8 cellular contexts compared by ENCODE assay signal in the genomic region with DNA sequence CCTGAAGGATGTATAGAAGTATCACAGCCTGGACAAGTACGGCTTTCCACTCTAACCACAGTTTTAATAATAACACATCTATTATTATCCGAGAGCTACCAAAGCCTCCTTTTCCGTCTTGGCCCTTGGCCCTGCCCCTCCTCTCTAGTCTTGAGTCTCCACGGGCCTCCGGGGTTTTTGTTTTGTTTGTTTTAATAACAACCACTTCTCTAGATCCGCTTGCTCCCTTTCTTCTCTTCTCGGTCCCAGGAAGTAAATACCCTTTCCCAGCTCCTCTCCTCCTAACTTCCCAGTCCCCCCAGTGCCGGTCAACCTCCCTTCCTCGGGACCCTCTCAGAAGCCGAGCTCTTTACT. TPM values are rescaled to one million over a fixed set of nuclear protein-coding genes. Genes with fewer than 3 reads are reported as not detected.
A peak's percentile ranks its signal among the peaks of the same experiment; 100 is the strongest.
DNase-seq lines count a peak whose midpoint lies in the region; ATAC-seq, FAIRE-seq and TF ChIP-seq lines count a peak whose summit lies in the region.

No MANE protein-coding gene starts in this region.

- in situ Hi-C loops in HepG2 (cut with HindIII; ENCODE audit: extremely low pct_ligation_motif_present, low pct_unique_long_range_greater_than_20kb) = no loop called here

- H3K27ac ChIP-seq in HepG2 (ENCODE audit: extremely low read length, insufficient read depth, low read length) (peak overlapping the region; percentile 64), urinary bladder (ENCODE audit: low read depth) (peak overlapping the region; percentile 76)

- TF ChIP-seq CTCF in MCF 10A (IDR thresholded peaks at IDR 0.05; ENCODE audit: unreplicated experiment) = no peak
- TF ChIP-seq CTCF in HepG2 (CRISPR knock-in tag; IDR thresholded peaks at IDR 0.05) = no peak

- no peak for DNase-seq in Right ventricle myocardium inferior (ENCODE audit: missing footprints)
- DNase-seq in cardiac septum (ENCODE audit: low spot score) = no peak
- DNase-seq in MCF 10A (ENCODE audit: unreplicated experiment) = peak; percentile 35
- DNase-seq in HepG2 (ENCODE audit: low spot score) = no peak
- no peak for DNase-seq in cerebellar nuclear complex (lab: John Stamatoyannopoulos, UW)
- no peak for DNase-seq in GM19240 (ENCODE audit: insufficient read length, low spot score)

- H3K4me2 ChIP-seq in HepG2 (ENCODE audit: low read depth, low read length) = peak overlapping the region; percentile 70

- H3K4me1 Mint-ChIP-seq in MCF 10A (ENCODE audit: insufficient read depth, unreplicated experiment) = peaks cover 8% of the 10 kb centered on the region

- peak overlapping the region; percentile 49 for H2AFZ ChIP-seq in HepG2 (ENCODE audit: low read length)

- H4K20me1 ChIP-seq in HepG2 (ENCODE audit: insufficient read depth, low read length) = no peaks in the 10 kb centered on the region

- TF ChIP-seq POLR2A in HepG2 (IDR thresholded peaks at IDR 0.05; ENCODE audit: insufficient read depth in 1 of 2, low read depth in 2 of 2, low read length in 2 of 2) = no peak

- peaks cover 2% of the 10 kb centered on the region for H3K36me3 Mint-ChIP-seq in MCF 10A (ENCODE audit: insufficient read depth, unreplicated experiment)

- TF ChIP-seq EP300 in HepG2 (IDR thresholded peaks at IDR 0.05; ENCODE audit: low read depth in 2 of 2, low read length in 2 of 2) = no peak
- TF ChIP-seq EP300 in HepG2 (CRISPR knock-in tag; IDR thresholded peaks at IDR 0.05; ENCODE audit: borderline replicate concordance) = no peak

- no peak for FAIRE-seq in HepG2 (lab: Jason Lieb, UNC)

- no peaks in the 10 kb centered on the region for H3K27me3 ChIP-seq in HepG2 (ENCODE audit: control insufficient read depth in 1 of 2, insufficient read depth in 2 of 2, low read length in 2 of 2)

- under 1% methylated on average over 10 of the region's 10 CpGs for WGBS in HepG2 (ENCODE audit: low lambda C conversion rate)
- WGBS in urinary bladder = under 1% methylated on average over 10 of the region's 10 CpGs

- no peak overlapping the region for H3K27ac Mint-ChIP-seq in MCF 10A (ENCODE audit: low read depth, unreplicated experiment)

- H3K9me3 ChIP-seq in HepG2 (ENCODE audit: low read length) = no peaks in the 10 kb centered on the region

- H3K36me3 ChIP-seq in HepG2 (replicated peaks in 1 of 2; ENCODE audit: control insufficient read depth in 1 of 2, insufficient read depth in 2 of 2, low read length in 2 of 2) (no peaks in the 10 kb centered on the region), urinary bladder (ENCODE audit: insufficient read depth) (no peaks in the 10 kb centered on the region)

- no peak for TF ChIP-seq RAD21 in HepG2 (CRISPR knock-in tag; IDR thresholded peaks at IDR 0.05)

- peaks cover 43% of the 10 kb centered on the region for H3K4me1 ChIP-seq in HepG2 (ENCODE audit: insufficient read depth, low read length)
- H3K4me1 ChIP-seq in urinary bladder (ENCODE audit: insufficient read depth) = no peaks in the 10 kb centered on the region

- peak overlapping the region; percentile 84 to 97 (median 95) for H3K4me3 ChIP-seq in HepG2 (replicated peaks in 1 of 3; ENCODE audit: insufficient read depth in 1 of 3, low read depth in 2 of 3, low read length in 3 of 3)
- H3K4me3 ChIP-seq in urinary bladder (ENCODE audit: low read depth, low read length) = peak overlapping the region; percentile 56

- POLR2A ChIA-PET in MCF 10A (lab: Yijun Ruan, JAX) = interaction anchor here (0.6 to 5.9 kb wide), 33 partner anchors 8 to 1093 kb away, joined by 3 to 111 read pairs (median 5); partner anchors contain the start of genes PHIP and SH3BGRL2
- POLR2A ChIA-PET in HepG2 (lab: Yijun Ruan, JAX) = interaction anchor here (0.6 to 1.7 kb wide), 8 partner anchors 11 to 459 kb away, joined by 3 to 9 read pairs (median 3); partner anchors contain the start of genes PHIP and SH3BGRL2

- CTCF ChIA-PET in MCF 10A (lab: Yijun Ruan, JAX) = interaction anchor here (0.6 to 4.0 kb wide), 6 partner anchors 9 to 460 kb away, joined by 3 to 15 read pairs (median 4); no protein-coding TSS in a partner anchor
- CTCF ChIA-PET in HepG2 (lab: Yijun Ruan, JAX; ENCODE audit: low intra/inter-chr PET ratio, low total read pairs) = no interaction called here

- H3K9ac ChIP-seq in HepG2 (ENCODE audit: insufficient read depth, low read depth, low read length) = peak overlapping the region; percentile 73

- H3K79me2 ChIP-seq in HepG2 (ENCODE audit: insufficient read depth, low read length) = peaks cover 16% of the 10 kb centered on the region

- H3K27me3 Mint-ChIP-seq in MCF 10A (ENCODE audit: insufficient read depth, unreplicated experiment) = no peaks in the 10 kb centered on the region

- BruUV-seq in MCF 10A (replicated peaks; lab: Mats Ljungman, UMichigan) (no TSS peak), HepG2 (replicated peaks; lab: Mats Ljungman, UMichigan) (no TSS peak)

- intact Hi-C loops in Right ventricle myocardium inferior (cut with DNase I) = loop anchor here (5.0 kb wide), 2 partner anchors 304 to 459 kb away; partner anchors contain the start of genes HMGN3 and PHIP
- intact Hi-C loops in cardiac septum (cut with DNase I) = loop anchor here (2.0 to 5.0 kb wide), 2 partner anchors 304 to 458 kb away; partner anchors contain the start of genes HMGN3 and PHIP
- intact Hi-C loops in MCF 10A (cut with micrococcal nuclease) = loop anchor here (5.0 kb wide), 2 partner anchors 304 to 669 kb away; partner anchors contain the start of genes HMGN3 and IRAK1BP1
- intact Hi-C loops in HepG2 (cut with micrococcal nuclease; ENCODE audit: unreplicated experiment) = loop anchor here (5.0 kb wide), 3 partner anchors 36 to 459 kb away; partner anchors contain the start of gene PHIP

- no peak overlapping the region for H3K4me3 Mint-ChIP-seq in MCF 10A (ENCODE audit: unreplicated experiment)

- ATAC-seq in Right ventricle myocardium inferior (peak; percentile 24), HepG2 (peak; percentile 24; the same call in 2 of the 3 replicates), HG02884 (IDR thresholded peaks at IDR 0.05; ENCODE audit: unreplicated experiment) (no peak)

- no peaks in the 10 kb centered on the region for H3K9me3 Mint-ChIP-seq in MCF 10A (ENCODE audit: unreplicated experiment)

TF ChIP-seq in HepG2, 621 proteins besides CTCF, POLR2A, EP300 and RAD21 (continues in another document):
- TF ChIP-seq, protein P1, sequence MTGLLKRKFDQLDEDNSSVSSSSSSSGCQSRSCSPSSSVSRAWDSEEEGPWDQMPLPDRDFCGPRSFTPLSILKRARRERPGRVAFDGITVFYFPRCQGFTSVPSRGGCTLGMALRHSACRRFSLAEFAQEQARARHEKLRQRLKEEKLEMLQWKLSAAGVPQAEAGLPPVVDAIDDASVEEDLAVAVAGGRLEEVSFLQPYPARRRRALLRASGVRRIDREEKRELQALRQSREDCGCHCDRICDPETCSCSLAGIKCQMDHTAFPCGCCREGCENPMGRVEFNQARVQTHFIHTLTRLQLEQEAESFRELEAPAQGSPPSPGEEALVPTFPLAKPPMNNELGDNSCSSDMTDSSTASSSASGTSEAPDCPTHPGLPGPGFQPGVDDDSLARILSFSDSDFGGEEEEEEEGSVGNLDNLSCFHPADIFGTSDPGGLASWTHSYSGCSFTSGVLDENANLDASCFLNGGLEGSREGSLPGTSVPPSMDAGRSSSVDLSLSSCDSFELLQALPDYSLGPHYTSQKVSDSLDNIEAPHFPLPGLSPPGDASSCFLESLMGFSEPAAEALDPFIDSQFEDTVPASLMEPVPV (CRISPR knock-in tag; IDR thresholded peaks at IDR 0.05) = no peak
- no peak for TF ChIP-seq ZNF24 (IDR thresholded peaks at IDR 0.05)
- TF ChIP-seq MEF2D (CRISPR knock-in tag; IDR thresholded peaks at IDR 0.05) = 0 out of 2 replicates have a peak, but pooled peaks have one; percentile 24
- TF ChIP-seq HDAC2 (CRISPR knock-in tag; IDR thresholded peaks at IDR 0.05) = no peak
- TF ChIP-seq RARA (CRISPR knock-in tag; IDR thresholded peaks at IDR 0.05) = no peak
- TF ChIP-seq, protein P2, sequence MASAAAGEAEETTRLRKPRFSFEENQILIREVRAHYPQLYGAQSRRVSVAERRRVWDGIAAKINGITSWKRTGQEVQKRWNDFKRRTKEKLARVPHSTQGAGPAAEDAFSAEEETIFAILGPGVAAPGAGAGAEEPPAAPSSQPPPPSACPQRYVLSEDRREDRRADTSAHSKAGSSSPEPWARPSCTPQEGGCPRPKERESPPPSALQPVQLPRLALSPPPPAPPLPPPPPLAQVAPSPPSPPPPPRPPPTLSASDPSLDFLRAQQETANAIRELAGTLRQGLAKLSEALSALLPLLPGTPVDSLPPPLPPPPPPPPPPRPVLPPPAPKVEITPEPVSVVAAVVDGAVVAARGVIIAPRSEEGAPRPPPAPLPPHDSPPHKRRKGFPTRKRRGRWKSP (CRISPR knock-in tag; IDR thresholded peaks at IDR 0.05) = 0 out of 2 replicates have a peak, but pooled peaks have one; percentile 13
- TF ChIP-seq ZNF605 (CRISPR knock-in tag; IDR thresholded peaks at IDR 0.05) = no peak
- no peak for TF ChIP-seq JDP2 (CRISPR knock-in tag; IDR thresholded peaks at IDR 0.05; ENCODE audit: borderline replicate concordance)
- TF ChIP-seq ZNF160 (CRISPR knock-in tag; IDR thresholded peaks at IDR 0.05) = no peak

RNA-seq across cellular contexts. Expression of gene LCA5, which starts 0.6 kb away (rescaled TPM):
- 2.2 TPM for total RNA-seq in Right ventricle myocardium inferior
- total RNA-seq in cardiac septum = 2.6 TPM
- 4.5 TPM in 2 replicates for total RNA-seq in MCF 10A (2022)
- 4.6 and 7.7 TPM in 2 replicates for total RNA-seq in HepG2 (2016; rRNA removed; fragmentation: Illumina TruSeq; extraction: Trizol)
- total RNA-seq in HepG2 (2016; cell fraction: cytosol; rRNA removed; fragmentation: Illumina TruSeq; extraction: Trizol; ENCODE audit: low read depth) = 1.9 and 2.0 TPM in 2 replicates
- total RNA-seq in HepG2 (2016; cell fraction: insoluble cytoplasmic fraction; rRNA removed; fragmentation: Illumina TruSeq; extraction: Trizol) = 4.0 and 7.6 TPM in 2 replicates
- 2.3 TPM in 2 replicates for total RNA-seq in HepG2 (2016; cell fraction: membrane; rRNA removed; fragmentation: Illumina TruSeq; extraction: Trizol)
- total RNA-seq in HepG2 (2016; cell fraction: nucleus; rRNA removed; fragmentation: Illumina TruSeq; extraction: Trizol) = 7.1 and 7.4 TPM in 2 replicates
- polyA plus RNA-seq in HepG2 (2011; rRNA removed) = 0.56 and 0.84 TPM in 2 replicates
- 0.28 and 0.45 TPM in 2 replicates for polyA plus RNA-seq in HepG2 (2011; cell fraction: cytosol; rRNA removed)
- 0.48 and 0.57 TPM in 2 replicates for polyA plus RNA-seq in HepG2 (2011; cell fraction: nucleus; rRNA removed)
- 1.3 and 1.8 TPM in 2 replicates for polyA plus RNA-seq in HepG2 (2012)
- polyA plus RNA-seq in HepG2 (2016; cell fraction: cytosol; fragmentation: Illumina TruSeq; extraction: Trizol; ENCODE audit: low read depth) = 0.10 TPM in 2 replicates
- 3.7 and 4.7 TPM in 2 replicates for polyA plus RNA-seq in HepG2 (2016; cell fraction: insoluble cytoplasmic fraction; fragmentation: Illumina TruSeq; extraction: Trizol; ENCODE audit: low read depth)
- polyA plus RNA-seq in HepG2 (2016; cell fraction: membrane; fragmentation: Illumina TruSeq; extraction: Trizol; ENCODE audit: low read depth) = 0.31 and 0.45 TPM in 2 replicates
- polyA plus RNA-seq in HepG2 (2016; cell fraction: nucleus; fragmentation: Illumina TruSeq; extraction: Trizol; ENCODE audit: insufficient read depth, low read depth) = 4.2 and 5.1 TPM in 2 replicates
- 0.14 and 0.62 TPM in 2 replicates for polyA minus RNA-seq in HepG2 (2011; rRNA and poly(A)+ RNA removed; ENCODE audit: low replicate concordance)
- 1.2 and 1.7 TPM in 2 replicates for polyA minus RNA-seq in HepG2 (2011; cell fraction: cytosol; rRNA and poly(A)+ RNA removed)
- 5.3 and 6.7 TPM in 2 replicates for polyA minus RNA-seq in HepG2 (2011; cell fraction: nucleus; rRNA and poly(A)+ RNA removed)
- total RNA-seq in urinary bladder = 23.3 TPM
- polyA plus RNA-seq in urinary bladder = 4.7 TPM
